ENCODE assay signal across 17 cellular contexts in genomic region chr9:136268776-136269175, GRCh38. TPM values are rescaled to one million over a fixed set of nuclear protein-coding genes. Genes with fewer than 3 reads are reported as not detected.
DNase-seq lines count a peak whose midpoint lies in the region.
"Had no signal": no experiment of that assay in that cellular context is flagged by ENCODE, and none has a peak within 500 bp of the region (broad histone marks: within the 10 kb centered on the region; RNA-seq: fewer than 3 reads in every experiment).

No MANE protein-coding gene starts in this region.

- H3K27ac Mint-ChIP-seq in activated naive CD4-positive, alpha-beta T cell treated with anti-CD3 and anti-CD28 coated beads, Interleukin-2, amount 50 U/mL, for 24 hours: no peak overlapping the region
- peak overlapping the region; percentile 80 for H3K27ac Mint-ChIP-seq in dendritic cell treated with granulocyte-macrophage colony-stimulating factor and Interleukin-4, amounts not matched to agents 40 ng/mL and 50 ng/mL, for 4 days
- no peak overlapping the region for H3K27ac Mint-ChIP-seq in activated CD4-positive, alpha-beta memory T cell treated with anti-CD3 and anti-CD28 coated beads for 36 hours
- H3K27ac Mint-ChIP-seq: CD8-positive, alpha-beta T cell; GM23338 had no signal

- no peaks in the 10 kb centered on the region for H3K27me3 Mint-ChIP-seq in activated naive CD4-positive, alpha-beta T cell treated with anti-CD3 and anti-CD28 coated beads, Interleukin-2, amount 50 U/mL, for 24 hours
- H3K27me3 Mint-ChIP-seq in dendritic cell treated with granulocyte-macrophage colony-stimulating factor and Interleukin-4, amounts not matched to agents 40 ng/mL and 50 ng/mL, for 4 days: peaks cover 26% of the 10 kb centered on the region
- H3K27me3 Mint-ChIP-seq in activated CD4-positive, alpha-beta memory T cell treated with anti-CD3 and anti-CD28 coated beads for 36 hours: no peaks in the 10 kb centered on the region

- H3K4me1 Mint-ChIP-seq in activated naive CD4-positive, alpha-beta T cell treated with anti-CD3 and anti-CD28 coated beads, Interleukin-2, amount 50 U/mL, for 24 hours: peaks cover 5% of the 10 kb centered on the region
- H3K4me1 Mint-ChIP-seq in dendritic cell treated with granulocyte-macrophage colony-stimulating factor and Interleukin-4, amounts not matched to agents 40 ng/mL and 50 ng/mL, for 4 days (ENCODE audit: low read depth): peaks cover 24% of the 10 kb centered on the region
- peaks cover 7% of the 10 kb centered on the region for H3K4me1 Mint-ChIP-seq in activated CD4-positive, alpha-beta memory T cell treated with anti-CD3 and anti-CD28 coated beads for 36 hours (ENCODE audit: low read depth)

- intact Hi-C loops in dendritic cell treated with granulocyte-macrophage colony-stimulating factor and Interleukin-4, amounts not matched to agents 40 ng/mL and 50 ng/mL, for 4 days (cut with micrococcal nuclease): no loop called here
- intact Hi-C loops in activated CD4-positive, alpha-beta memory T cell treated with anti-CD3 and anti-CD28 coated beads for 36 hours (cut with micrococcal nuclease): no loop called here

- no peaks in the 10 kb centered on the region for H3K36me3 Mint-ChIP-seq in activated naive CD4-positive, alpha-beta T cell treated with anti-CD3 and anti-CD28 coated beads, Interleukin-2, amount 50 U/mL, for 24 hours
- H3K36me3 Mint-ChIP-seq in dendritic cell treated with granulocyte-macrophage colony-stimulating factor and Interleukin-4, amounts not matched to agents 40 ng/mL and 50 ng/mL, for 4 days (ENCODE audit: low read depth): no peaks in the 10 kb centered on the region
- no peaks in the 10 kb centered on the region for H3K36me3 Mint-ChIP-seq in activated CD4-positive, alpha-beta memory T cell treated with anti-CD3 and anti-CD28 coated beads for 36 hours
- H3K36me3 Mint-ChIP-seq: CD8-positive, alpha-beta T cell had no signal

- H3K9me3 Mint-ChIP-seq in activated naive CD4-positive, alpha-beta T cell treated with anti-CD3 and anti-CD28 coated beads, Interleukin-2, amount 50 U/mL, for 24 hours: no peaks in the 10 kb centered on the region
- no peaks in the 10 kb centered on the region for H3K9me3 Mint-ChIP-seq in dendritic cell treated with granulocyte-macrophage colony-stimulating factor and Interleukin-4, amounts not matched to agents 40 ng/mL and 50 ng/mL, for 4 days
- no peaks in the 10 kb centered on the region for H3K9me3 Mint-ChIP-seq in activated CD4-positive, alpha-beta memory T cell treated with anti-CD3 and anti-CD28 coated beads for 36 hours
- H3K9me3 Mint-ChIP-seq: CD8-positive, alpha-beta T cell; GM23338 had no signal

- no peak for DNase-seq in activated naive CD4-positive, alpha-beta T cell treated with Interleukin-2 at 50 U/mL for 16 hours
- DNase-seq in NCI-H2171 treated with DMSO at 0.1 percent for 48 hours (lab: John Stamatoyannopoulos, UW) (peak; percentile 92), retina (peak; percentile 73), NCI-H2029 (lab: John Stamatoyannopoulos, UW) (no peak), putamen (ENCODE audit: low spot score) (no peak)
- no peak for DNase-seq in activated CD4-positive, alpha-beta memory T cell treated with anti-CD3 and anti-CD28 coated beads for 36 hours
- DNase-seq: Calu3, GF-D8, KBM-7, NCI-H1105 treated with DMSO at 0.1 percent for 48 hours, NCI-H1694, NCI-H446 treated with DMSO at 0.1 percent for 48 hours had no signal

- CTCF ChIA-PET in activated CD4-positive, alpha-beta memory T cell treated with anti-CD3 and anti-CD28 coated beads for 36 hours (lab: Charles Lee): interaction anchor here (0.7 to 1.5 kb wide), 3 partner anchors 13 to 18 kb away, joined by 3 read pairs; no protein-coding TSS in a partner anchor

- peak overlapping the region; percentile 26 for H3K4me3 Mint-ChIP-seq in activated naive CD4-positive, alpha-beta T cell treated with anti-CD3 and anti-CD28 coated beads, Interleukin-2, amount 50 U/mL, for 24 hours
- H3K4me3 Mint-ChIP-seq in dendritic cell treated with granulocyte-macrophage colony-stimulating factor and Interleukin-4, amounts not matched to agents 40 ng/mL and 50 ng/mL, for 4 days: no peak overlapping the region
- H3K4me3 Mint-ChIP-seq in activated CD4-positive, alpha-beta memory T cell treated with anti-CD3 and anti-CD28 coated beads for 36 hours: no peak overlapping the region

- POLR2A ChIA-PET in activated CD4-positive, alpha-beta memory T cell treated with anti-CD3 and anti-CD28 coated beads for 36 hours (lab: Charles Lee): no interaction called here

RNA-seq across cellular contexts. Expression of gene QSOX2, which starts 23.2 kb away (rescaled TPM):
- total RNA-seq in activated CD4-positive, alpha-beta memory T cell treated with anti-CD3 and anti-CD28 coated beads for 36 hours: 10 to 100 TPM; 19.0 to 19.4 TPM

RNA-seq across cellular contexts. Expression of gene CCDC187, which starts 35.1 kb away (rescaled TPM):
- not detected for total RNA-seq in activated CD4-positive, alpha-beta memory T cell treated with anti-CD3 and anti-CD28 coated beads for 36 hours
- total RNA-seq: SJSA1 had no signal

RNA-seq across cellular contexts. Expression of gene GPSM1, which starts 58.6 kb away (rescaled TPM):
- total RNA-seq in activated CD4-positive, alpha-beta memory T cell treated with anti-CD3 and anti-CD28 coated beads for 36 hours: 10 to 100 TPM; 10.6 to 11.3 TPM

Comparison
In these comparisons a context has a peak if more than half of its experiments do, and no peak if none do; other contexts are left out.
1. DNase-seq: peak in NCI-H2171 treated with DMSO at 0.1 percent for 48 hours (single experiment) and retina (single experiment); none in activated naive CD4-positive, alpha-beta T cell treated with Interleukin-2 at 50 U/mL for 16 hours (single experiment), NCI-H2029 (single experiment), activated CD4-positive, alpha-beta memory T cell treated with anti-CD3 and anti-CD28 coated beads for 36 hours (single experiment) and putamen (single experiment).